24 cellular contexts compared by ENCODE assay signal in the genomic region with DNA sequence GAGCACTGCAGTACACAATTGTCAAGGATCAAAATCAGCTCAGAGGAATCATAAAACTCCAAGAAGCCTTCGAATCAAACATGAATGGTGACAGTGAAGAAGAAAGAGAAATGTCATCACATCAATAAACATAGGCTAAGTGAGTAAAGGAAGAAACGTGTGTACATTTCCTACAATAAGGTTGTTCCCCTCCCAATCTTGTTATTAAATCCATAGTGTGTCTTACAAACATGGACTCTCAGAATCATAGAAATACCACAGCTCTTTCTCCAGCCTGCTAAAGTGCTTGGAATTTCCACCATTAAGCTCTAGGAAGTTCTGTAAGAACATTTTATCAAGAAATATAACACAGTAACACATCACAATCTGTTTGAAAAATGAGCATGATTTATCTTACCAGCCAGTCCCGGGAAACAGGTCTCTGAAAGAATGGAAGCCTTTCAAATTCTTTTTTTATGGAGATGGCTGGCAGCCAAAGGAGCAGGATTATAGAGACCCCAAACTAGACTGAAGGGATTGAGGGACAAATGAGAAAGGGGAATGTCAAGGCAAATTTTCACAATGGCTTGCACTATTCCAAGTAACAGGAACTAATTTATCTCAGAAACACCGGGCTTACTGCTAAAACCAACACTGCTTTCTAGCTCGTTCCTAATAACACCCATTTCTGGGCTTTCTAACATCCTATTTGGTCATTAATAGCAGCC. TPM values are rescaled to one million over a fixed set of nuclear protein-coding genes. Genes with fewer than 3 reads are reported as not detected.
DNase-seq lines count a peak whose midpoint lies in the region; ATAC-seq, FAIRE-seq and TF ChIP-seq lines count a peak whose summit lies in the region.
"Had no signal": no experiment of that assay in that cellular context is flagged by ENCODE, and none has a peak within 500 bp of the region (broad histone marks: within the 10 kb centered on the region; RNA-seq: fewer than 3 reads in every experiment).

No MANE protein-coding gene starts in this region.

- H3K79me2 ChIP-seq in OCI-LY7 (ENCODE audit: insufficient read depth, low read depth, low read length): no peaks in the 10 kb centered on the region

- peak; percentile 9 for FAIRE-seq in GM12891 (lab: Jason Lieb, UNC)
- FAIRE-seq: endothelial cell of umbilical vein, frontal cortex had no signal

- H3K27ac Mint-ChIP-seq in osteocyte (ENCODE audit: unreplicated experiment): no peak overlapping the region
- H3K27ac Mint-ChIP-seq: activated CD4-positive, alpha-beta T cell treated with anti-CD3 and anti-CD28 coated beads for 36 hours; H9 had no signal

- H3K4me2 ChIP-seq in OCI-LY7 (ENCODE audit: low read length): no peak overlapping the region
- H3K4me2 ChIP-seq: KMS-11, SK-N-SH had no signal

- H3K4me1 Mint-ChIP-seq in osteocyte (ENCODE audit: unreplicated experiment): peaks cover 20% of the 10 kb centered on the region

- no peak for TF ChIP-seq EP300 in esophagus muscularis mucosa (IDR thresholded peaks at IDR 0.05)

- 53% methylated on average over 5 of the region's 5 CpGs for WGBS in esophagus muscularis mucosa

- POLR2A ChIA-PET in OCI-LY7 (lab: Charles Lee): interaction anchor here (0.5 to 1.3 kb wide), 6 partner anchors 104 to 1091 kb away, joined by 3 to 4 read pairs (median 4); no protein-coding TSS in a partner anchor

- H3K9me3 ChIP-seq in OCI-LY7 (ENCODE audit: low read length) (no peaks in the 10 kb centered on the region), esophagus muscularis mucosa (no peaks in the 10 kb centered on the region)
- H3K9me3 ChIP-seq: SK-N-SH, vagina had no signal

- H3K27me3 Mint-ChIP-seq in osteocyte (ENCODE audit: unreplicated experiment): no peaks in the 10 kb centered on the region
- H3K27me3 Mint-ChIP-seq: activated CD4-positive, alpha-beta T cell treated with anti-CD3 and anti-CD28 coated beads for 36 hours had no signal

- peaks cover 12% of the 10 kb centered on the region for H3K4me1 ChIP-seq in OCI-LY7 (ENCODE audit: insufficient read depth, low read length, poor library complexity, severe bottlenecking)
- peaks cover 7 to 38% (median 37%) of the 10 kb centered on the region in 4 donors for H3K4me1 ChIP-seq in esophagus muscularis mucosa
- peaks cover 17% of the 10 kb centered on the region for H3K4me1 ChIP-seq in rectal smooth muscle tissue (ENCODE audit: control insufficient read depth, insufficient read depth, low read length)

- 0 out of 2 replicates have a peak overlapping the region, but pooled peaks have one; percentile 5 for H2AFZ ChIP-seq in OCI-LY7 (ENCODE audit: low read length)

- no peaks in the 10 kb centered on the region for H3K9me3 Mint-ChIP-seq in osteocyte (ENCODE audit: unreplicated experiment)
- H3K9me3 Mint-ChIP-seq: H9 had no signal

- CTCF ChIA-PET in OCI-LY7 (lab: Charles Lee; ENCODE audit: unreplicated experiment): no interaction called here

- H3K27ac ChIP-seq in OCI-LY7 (ENCODE audit: low read depth, low read length, poor library complexity, severe bottlenecking): no peak overlapping the region
- H3K27ac ChIP-seq in esophagus muscularis mucosa (replicated peaks in 1 of 4): peak overlapping the region; percentile 48 to 73 (median 60)
- peak overlapping the region; percentile 68 for H3K27ac ChIP-seq in rectal smooth muscle tissue (ENCODE audit: low read depth, low read length)
- H3K27ac ChIP-seq: KMS-11, vagina had no signal

- H3K9ac ChIP-seq in rectal smooth muscle tissue (ENCODE audit: low read length): no peak overlapping the region
- H3K9ac ChIP-seq: KMS-11, SK-N-SH had no signal

- no peaks in the 10 kb centered on the region for H3K27me3 ChIP-seq in esophagus muscularis mucosa
- H3K27me3 ChIP-seq in rectal smooth muscle tissue (ENCODE audit: control insufficient read depth, insufficient read depth, low read length): no peaks in the 10 kb centered on the region
- H3K27me3 ChIP-seq: vagina had no signal

- H3K9me2 ChIP-seq in OCI-LY7 (ENCODE audit: insufficient read depth, low read length): no peaks in the 10 kb centered on the region
- H3K9me2 ChIP-seq: SK-N-SH had no signal

- BruUV-seq in OCI-LY7 (replicated peaks; lab: Mats Ljungman, UMichigan): no TSS peak

- H3K4me3 ChIP-seq in OCI-LY7 (ENCODE audit: low read depth, low read length, poor library complexity, severe bottlenecking) (no peak overlapping the region), esophagus muscularis mucosa (no peak overlapping the region), rectal smooth muscle tissue (ENCODE audit: low read length) (no peak overlapping the region)
- H3K4me3 ChIP-seq: vagina had no signal

- no peak for TF ChIP-seq CTCF in OCI-LY7 (conservative IDR thresholded peaks at IDR 0.05; ENCODE audit: low read length)
- no peak for TF ChIP-seq CTCF in esophagus muscularis mucosa (IDR thresholded peaks at IDR 0.05)
- TF ChIP-seq CTCF in osteocyte (IDR thresholded peaks at IDR 0.05): no peak

- no peaks in the 10 kb centered on the region for H3K36me3 Mint-ChIP-seq in osteocyte (ENCODE audit: unreplicated experiment)

- intact Hi-C loops in OCI-LY7 (cut with micrococcal nuclease; ENCODE audit: unreplicated experiment) (loop anchor here (5.0 kb wide), 1 partner anchor 40 kb away; no protein-coding TSS in a partner anchor), esophagus muscularis mucosa (cut with DNase I) (loop anchor here (10.0 kb wide), 1 partner anchor 242 kb away; a partner anchor contains a TSS)

- ATAC-seq in HG03196 (IDR thresholded peaks at IDR 0.05; ENCODE audit: unreplicated experiment): no peak
- ATAC-seq: activated CD4-positive, alpha-beta T cell treated with anti-CD3 and anti-CD28 coated beads for 36 hours; left lobe of liver; Panc1; sciatic nerve had no signal

- DNase-seq in GM12891 (ENCODE audit: insufficient read length, low spot score) (no peak), OCI-LY7 (ENCODE audit: low spot score) (no peak), esophagus muscularis mucosa (ENCODE audit: extremely low spot score) (no peak), osteocyte (ENCODE audit: extremely low spot score, unreplicated experiment) (no peak), islet precursor cell (no peak)
- DNase-seq: activated CD4-positive, alpha-beta T cell treated with anti-CD3 and anti-CD28 coated beads for 36 hours; activated CD8-positive, alpha-beta memory T cell treated with anti-CD3 and anti-CD28 coated beads, Interleukin-2, amount 50 U/mL, for 48 hours; COR-L47; cortex of kidney; H9; NCI-H1417; NCI-H2171 treated with DMSO at 0.1 percent for 48 hours; NCI-H774; SK-N-SH; T-helper 9 cell had no signal

- TF ChIP-seq POLR2A in GM12891 (IDR thresholded peaks at IDR 0.05; ENCODE audit: low read depth, low read length) (no peak), esophagus muscularis mucosa (IDR thresholded peaks at IDR 0.05; ENCODE audit: low read depth) (no peak)

- H4K20me1 ChIP-seq in OCI-LY7 (ENCODE audit: insufficient read depth, low read length): no peaks in the 10 kb centered on the region

- no peak overlapping the region for H3K4me3 Mint-ChIP-seq in osteocyte (ENCODE audit: unreplicated experiment)
- H3K4me3 Mint-ChIP-seq: activated CD4-positive, alpha-beta T cell treated with anti-CD3 and anti-CD28 coated beads for 36 hours; H9 had no signal

- H3K36me3 ChIP-seq in OCI-LY7 (ENCODE audit: insufficient read depth, low read length) (0 out of 2 replicates have a peak, but pooled peaks cover 2% of the 10 kb centered on the region), esophagus muscularis mucosa (no peaks in the 10 kb centered on the region), rectal smooth muscle tissue (ENCODE audit: control insufficient read depth, insufficient read depth, low read length) (no peaks in the 10 kb centered on the region)
- H3K36me3 ChIP-seq: vagina had no signal

TF ChIP-seq in GM12891, 5 proteins besides CTCF, POLR2A, EP300 and RAD21:
- TF ChIP-seq SPI1 (IDR thresholded peaks at IDR 0.05; ENCODE audit: low read depth, low read length): no peak

RNA-seq across cellular contexts. Expression of a gene that starts 4.5 kb away (rescaled TPM):
- polyA plus RNA-seq in GM12891 (2012; ENCODE audit: low read depth, missing spikeins): 120 TPM
- total RNA-seq in OCI-LY7 (2014; rRNA removed; shearing (Covaris generic)): 7.0 and 8.8 TPM in 2 replicates
- total RNA-seq in OCI-LY7 (2022) (23.6 and 28.3 TPM in 2 replicates), esophagus muscularis mucosa (10 to 100 TPM; 21.0 to 54.3 (median 29.8) TPM), osteocyte (12.0 and 17.4 TPM in 2 replicates)
